8 cellular contexts compared by ENCODE assay signal in genomic region chrX:119467842-119468185, GRCh38. TPM values are rescaled to one million over a fixed set of nuclear protein-coding genes. Genes with fewer than 3 reads are reported as not detected.
DNase-seq lines count a peak whose midpoint lies in the region; ATAC-seq and TF ChIP-seq lines count a peak whose summit lies in the region.

No MANE protein-coding gene starts in this region.

- TF ChIP-seq CTCF in WERI-Rb-1 (IDR thresholded peaks at IDR 0.05; ENCODE audit: low read depth, low read length) (no peak), foreskin fibroblast (IDR thresholded peaks at IDR 0.05; ENCODE audit: low read depth, low read length) (no peak)

- no peak for DNase-seq in HAP-1 (ENCODE audit: low spot score in 2 of 2)
- no peak for DNase-seq in WERI-Rb-1
- DNase-seq in foreskin fibroblast = no peak
- DNase-seq in A172 (ENCODE audit: low spot score) = no peak
- no peak for DNase-seq in NCI-H748 treated with DMSO at 0.1 percent for 48 hours (lab: John Stamatoyannopoulos, UW)

- H3K4me2 ChIP-seq in skeletal muscle satellite cell (ENCODE audit: low read length) = peak overlapping the region; percentile 82

- ATAC-seq in GM19452 (IDR thresholded peaks at IDR 0.05; ENCODE audit: unreplicated experiment) (no peak), HG02884 (IDR thresholded peaks at IDR 0.05; ENCODE audit: unreplicated experiment) (no peak)

- no peaks in the 10 kb centered on the region for H3K9me3 ChIP-seq in HAP-1
- H3K9me3 ChIP-seq in WERI-Rb-1 (ENCODE audit: severe bottlenecking) = no peaks in the 10 kb centered on the region
- no peaks in the 10 kb centered on the region for H3K9me3 ChIP-seq in skeletal muscle satellite cell (replicated peaks; ENCODE audit: low read length)

- peaks cover 13% of the 10 kb centered on the region for H3K4me1 ChIP-seq in HAP-1
- peaks cover 5% of the 10 kb centered on the region for H3K4me1 ChIP-seq in skeletal muscle satellite cell (ENCODE audit: control insufficient read depth, insufficient read depth, low read length)

- H3K4me3 ChIP-seq in HAP-1 (peak overlapping the region; percentile 95), WERI-Rb-1 (ENCODE audit: low read depth, low read length) (peak overlapping the region; percentile 12), foreskin fibroblast (ENCODE audit: low read depth in 1 of 2, low read length in 2 of 2) (peak overlapping the region; percentile 60 to 75), skeletal muscle satellite cell (ENCODE audit: low read length) (peak overlapping the region; percentile 96)

- no peak overlapping the region for H3K27ac ChIP-seq in WERI-Rb-1

- in situ Hi-C loops in HAP-1 (cut with MboI; ENCODE audit: low sequenced_read_pairs) = no loop called here

- H3K27me3 ChIP-seq in HAP-1 (ENCODE audit: low read depth) = no peaks in the 10 kb centered on the region
- peaks cover 7% of the 10 kb centered on the region for H3K27me3 ChIP-seq in WERI-Rb-1 (ENCODE audit: insufficient read depth, low read depth, severe bottlenecking)
- H3K27me3 ChIP-seq in skeletal muscle satellite cell (ENCODE audit: control insufficient read depth, insufficient read depth, low read length) = no peaks in the 10 kb centered on the region

- peaks cover 34% of the 10 kb centered on the region for H3K36me3 ChIP-seq in HAP-1 (replicated peaks)
- H3K36me3 ChIP-seq in WERI-Rb-1 = peaks cover 14% of the 10 kb centered on the region
- peaks cover 17% of the 10 kb centered on the region for H3K36me3 ChIP-seq in skeletal muscle satellite cell (ENCODE audit: insufficient read depth, low read length)

- peak overlapping the region; percentile 18 for H3K9ac ChIP-seq in skeletal muscle satellite cell (ENCODE audit: low read depth, low read length)

RNA-seq across cellular contexts. Expression of gene SLC25A5, which starts 0.4 kb away (rescaled TPM):
- total RNA-seq in skeletal muscle satellite cell (2012; rRNA removed) = 229 and 234 TPM in 2 replicates
- total RNA-seq in A172 (2014; rRNA removed; shearing (Covaris generic)) = 161 and 176 TPM in 2 replicates

Comparison
In these comparisons a context has a peak if more than half of its experiments do, and no peak if none do; other contexts are left out.
1. H3K4me3 ChIP-seq: peak in every context shown above with its lines; median percentile 96 in skeletal muscle satellite cell; 95 in HAP-1; 68 in foreskin fibroblast; 12 in WERI-Rb-1.